Comparison of ENCODE assay signal across 1 cellular context in genomic region chr6:26342106-26342999, GRCh38.
TF ChIP-seq lines count a peak whose summit lies in the region.

No MANE protein-coding gene starts in this region.

TF ChIP-seq in SK-N-SH, 30 proteins besides CTCF, POLR2A, EP300 and RAD21 (continued from another document):
- no peak for TF ChIP-seq REST (IDR thresholded peaks at IDR 0.05; ENCODE audit: low read depth, low read length)
- TF ChIP-seq TAF1 (IDR thresholded peaks at IDR 0.05; ENCODE audit: borderline replicate concordance, low read depth, low read length): no peak
